Comparison of ENCODE assay signal across 1 cellular context in genomic region chr14:75658957-75659356, GRCh38.
TF ChIP-seq lines count a peak whose summit lies in the region.

No MANE protein-coding gene starts in this region.

TF ChIP-seq in K562, 482 proteins besides CTCF, POLR2A, EP300 and RAD21:
- TF ChIP-seq ADNP (tag; IDR thresholded peaks at IDR 0.05): peak; percentile 53; the same call in 1 of the 2 replicates
- TF ChIP-seq RBM25 (IDR thresholded peaks at IDR 0.05; ENCODE audit: low read depth, low read length, severe bottlenecking): peak; percentile 97
- TF ChIP-seq VEZF1 (CRISPR knock-in tag; IDR thresholded peaks at IDR 0.05): no peak
- TF ChIP-seq SNRNP70 (optimal IDR thresholded peaks at IDR 0.05; ENCODE audit: low read depth, low read length): no peak
- peak; percentile 63; the same call in 1 of the 2 replicates for TF ChIP-seq HDAC2 (IDR thresholded peaks at IDR 0.05)
- TF ChIP-seq KDM1A (IDR thresholded peaks at IDR 0.05): peak; percentile 75 to 80
- TF ChIP-seq RCOR1 (IDR thresholded peaks at IDR 0.05; ENCODE audit: borderline replicate concordance in 1 of 2, low read depth in 2 of 2, low read length in 2 of 2): peak in 1 of 2 experiments; percentile 48; a peak in 1 of 4 replicates
- TF ChIP-seq CREBBP (IDR thresholded peaks at IDR 0.05; ENCODE audit: low read depth, low read length): no peak
- no peak for TF ChIP-seq CBX3 (IDR thresholded peaks at IDR 0.05; ENCODE audit: borderline replicate concordance in 1 of 2, low read length in 2 of 2)
- TF ChIP-seq TCF15 (CRISPR knock-in tag; IDR thresholded peaks at IDR 0.05): no peak
- no peak for TF ChIP-seq BRF1 (IDR thresholded peaks at IDR 0.05; ENCODE audit: borderline replicate concordance, extremely low read depth, insufficient read length)
- TF ChIP-seq HOMEZ (CRISPR knock-in tag; IDR thresholded peaks at IDR 0.05): no peak
- TF ChIP-seq SMARCA5 (IDR thresholded peaks at IDR 0.05): peak; percentile 35; the same call in 1 of the 2 replicates
- TF ChIP-seq BCOR (IDR thresholded peaks at IDR 0.05): peak; percentile 96
- no peak for TF ChIP-seq BRF2 (IDR thresholded peaks at IDR 0.05; ENCODE audit: borderline replicate concordance, insufficient read depth, insufficient read length)
- TF ChIP-seq ZFP36 (IDR thresholded peaks at IDR 0.05; ENCODE audit: low read depth, low read length, partially characterized antibody): peak; percentile 76
